ENCODE assay signal across 24 cellular contexts in genomic region chr5:96343094-96343493, GRCh38.
"Had no signal": no experiment of that assay in that cellular context is flagged by ENCODE, and none has a peak within 500 bp of the region (broad histone marks: within the 10 kb centered on the region; RNA-seq: fewer than 3 reads in every experiment).

No MANE protein-coding gene starts in this region.

- H3K4me1 Mint-ChIP-seq: IgD-negative memory B cell had no signal

- ATAC-seq: Panc1, PC-3, T-cell had no signal

- H3K9ac ChIP-seq: SK-N-SH had no signal

- H3K27me3 Mint-ChIP-seq: IgD-negative memory B cell had no signal

- H3K27ac ChIP-seq: RWPE1 had no signal

- H3K4me2 ChIP-seq: SK-N-SH had no signal

- H3K9me3 ChIP-seq: SK-N-SH had no signal

- H3K36me3 Mint-ChIP-seq: IgD-negative memory B cell, T-cell had no signal

- H3K4me3 Mint-ChIP-seq: IgD-negative memory B cell, T-cell had no signal

- DNase-seq: KBM-7; NCI-H1092; NCI-H1105 treated with DMSO at 0.1 percent for 48 hours; NCI-H1417 treated with DMSO at 0.1 percent for 48 hours; NCI-H146; NCI-H1694 treated with DMSO at 0.1 percent for 48 hours; NCI-H1930; NCI-H2081; NCI-H2107; NCI-H2171 treated with DMSO at 0.1 percent for 48 hours; NCI-H345; NCI-H446 treated with DMSO at 0.1 percent for 48 hours; NCI-H510A treated with DMSO at 0.1 percent for 48 hours; NCI-H526; NCI-H748 treated with DMSO at 0.1 percent for 48 hours; NK-92 treated with Interleukin-12 subunit alpha and Interleukin-12 subunit beta, amount 100 ng/mL, for 24 hours; PC-3; SHP77; SK-N-SH; SW 1271; T-cell had no signal

- H3K9me3 Mint-ChIP-seq: IgD-negative memory B cell, T-cell had no signal

- H3K27ac Mint-ChIP-seq: IgD-negative memory B cell, T-cell had no signal
